Comparison of ENCODE assay signal across 1 cellular context in genomic region chr1:62621907-62622306, GRCh38.
TF ChIP-seq lines count a peak whose summit lies in the region.

No MANE protein-coding gene starts in this region.

TF ChIP-seq in HepG2, 621 proteins besides CTCF, POLR2A, EP300 and RAD21 (continued from another document and continues in another):
- TF ChIP-seq RARG (CRISPR knock-in tag; IDR thresholded peaks at IDR 0.05; ENCODE audit: low read depth): 0 out of 2 replicates have a peak, but pooled peaks have one; percentile 49
- TF ChIP-seq, protein P1, sequence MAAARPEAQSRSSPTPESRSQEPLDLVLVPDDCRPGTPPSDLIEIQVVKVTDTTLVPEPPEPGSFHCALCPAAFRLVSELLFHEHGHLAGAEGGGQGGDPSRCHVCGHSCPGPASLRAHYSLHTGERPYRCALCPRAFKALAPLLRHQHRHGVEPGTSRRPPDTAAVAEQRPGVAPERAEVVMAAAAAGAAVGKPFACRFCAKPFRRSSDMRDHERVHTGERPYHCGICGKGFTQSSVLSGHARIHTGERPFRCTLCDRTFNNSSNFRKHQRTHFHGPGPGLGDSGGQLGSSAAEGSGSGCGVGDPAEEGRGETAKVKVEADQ (CRISPR knock-in tag; IDR thresholded peaks at IDR 0.05; ENCODE audit: borderline replicate concordance): peak; percentile 29; the same call in 1 of the 2 replicates
- TF ChIP-seq HOMEZ (CRISPR knock-in tag; IDR thresholded peaks at IDR 0.05; ENCODE audit: low read depth): peak; percentile 100
- no peak for TF ChIP-seq ESRRA (CRISPR knock-in tag; IDR thresholded peaks at IDR 0.05; ENCODE audit: low read depth)
- TF ChIP-seq RXRA (CRISPR knock-in tag; IDR thresholded peaks at IDR 0.05): no peak; the same call in 1 of the 2 replicates
- TF ChIP-seq PBX3 (CRISPR knock-in tag; IDR thresholded peaks at IDR 0.05; ENCODE audit: borderline replicate concordance): no peak
- TF ChIP-seq FOXO1 (CRISPR knock-in tag; IDR thresholded peaks at IDR 0.05): peak; percentile 98
- no peak for TF ChIP-seq ZFP62 (CRISPR knock-in tag; IDR thresholded peaks at IDR 0.05)
- peak; percentile 69 for TF ChIP-seq MNT (IDR thresholded peaks at IDR 0.05)
- TF ChIP-seq CSRNP2 (CRISPR knock-in tag; conservative IDR thresholded peaks at IDR 0.05; ENCODE audit: low read depth): 0 out of 2 replicates have a peak, but pooled peaks have one; percentile 30
- no peak for TF ChIP-seq ZNF550 (CRISPR knock-in tag; IDR thresholded peaks at IDR 0.05; ENCODE audit: borderline replicate concordance)
- TF ChIP-seq CHD2 (IDR thresholded peaks at IDR 0.05; ENCODE audit: low read depth, low read length): no peak
- no peak for TF ChIP-seq HNRNPH1 (optimal IDR thresholded peaks at IDR 0.05; ENCODE audit: low read depth, low read length)
- no peak for TF ChIP-seq AKAP8 (CRISPR knock-in tag; IDR thresholded peaks at IDR 0.05)
- TF ChIP-seq PCBP2 (optimal IDR thresholded peaks at IDR 0.05; ENCODE audit: low read depth, low read length, poor library complexity, severe bottlenecking): no peak
- TF ChIP-seq SRSF4 (IDR thresholded peaks at IDR 0.05; ENCODE audit: low read depth, low read length, poor library complexity, severe bottlenecking): no peak
- peak; percentile 92 for TF ChIP-seq ZNF205 (CRISPR knock-in tag; IDR thresholded peaks at IDR 0.05)
- peak; percentile 98 for TF ChIP-seq SAP130 (CRISPR knock-in tag; IDR thresholded peaks at IDR 0.05; ENCODE audit: low read depth)
- TF ChIP-seq ZNF777 (CRISPR knock-in tag; IDR thresholded peaks at IDR 0.05): no peak
- TF ChIP-seq HDAC6 (IDR thresholded peaks at IDR 0.05; ENCODE audit: low read depth, low read length): no peak
- no peak for TF ChIP-seq ZNF18 (CRISPR knock-in tag; IDR thresholded peaks at IDR 0.05; ENCODE audit: insufficient replicate concordance)
- TF ChIP-seq FOXP4 (CRISPR knock-in tag; IDR thresholded peaks at IDR 0.05): peak; percentile 95
- peak; percentile 70; the same call in 1 of the 2 replicates for TF ChIP-seq SIX4 (CRISPR knock-in tag; IDR thresholded peaks at IDR 0.05)
- TF ChIP-seq ZNF335 (CRISPR knock-in tag; IDR thresholded peaks at IDR 0.05): peak; percentile 91
- no peak for TF ChIP-seq DR1 (CRISPR knock-in tag; IDR thresholded peaks at IDR 0.05)
- no peak for TF ChIP-seq PRPF4 (IDR thresholded peaks at IDR 0.05; ENCODE audit: low read depth, low read length, poor library complexity, severe bottlenecking)
- no peak for TF ChIP-seq PAF1 (CRISPR knock-in tag; IDR thresholded peaks at IDR 0.05)
- TF ChIP-seq ZNF75D (CRISPR knock-in tag; IDR thresholded peaks at IDR 0.05; ENCODE audit: borderline replicate concordance): no peak
- peak; percentile 86 for TF ChIP-seq HMG20B (CRISPR knock-in tag; conservative IDR thresholded peaks at IDR 0.05)
- TF ChIP-seq SNAI1 (CRISPR knock-in tag; IDR thresholded peaks at IDR 0.05; ENCODE audit: borderline replicate concordance): no peak
- TF ChIP-seq ISL2 (CRISPR knock-in tag; IDR thresholded peaks at IDR 0.05): peak; percentile 80; the same call in 1 of the 2 replicates
- peak; percentile 99 for TF ChIP-seq ARID5B (CRISPR knock-in tag; IDR thresholded peaks at IDR 0.05)
- TF ChIP-seq, protein P2, sequence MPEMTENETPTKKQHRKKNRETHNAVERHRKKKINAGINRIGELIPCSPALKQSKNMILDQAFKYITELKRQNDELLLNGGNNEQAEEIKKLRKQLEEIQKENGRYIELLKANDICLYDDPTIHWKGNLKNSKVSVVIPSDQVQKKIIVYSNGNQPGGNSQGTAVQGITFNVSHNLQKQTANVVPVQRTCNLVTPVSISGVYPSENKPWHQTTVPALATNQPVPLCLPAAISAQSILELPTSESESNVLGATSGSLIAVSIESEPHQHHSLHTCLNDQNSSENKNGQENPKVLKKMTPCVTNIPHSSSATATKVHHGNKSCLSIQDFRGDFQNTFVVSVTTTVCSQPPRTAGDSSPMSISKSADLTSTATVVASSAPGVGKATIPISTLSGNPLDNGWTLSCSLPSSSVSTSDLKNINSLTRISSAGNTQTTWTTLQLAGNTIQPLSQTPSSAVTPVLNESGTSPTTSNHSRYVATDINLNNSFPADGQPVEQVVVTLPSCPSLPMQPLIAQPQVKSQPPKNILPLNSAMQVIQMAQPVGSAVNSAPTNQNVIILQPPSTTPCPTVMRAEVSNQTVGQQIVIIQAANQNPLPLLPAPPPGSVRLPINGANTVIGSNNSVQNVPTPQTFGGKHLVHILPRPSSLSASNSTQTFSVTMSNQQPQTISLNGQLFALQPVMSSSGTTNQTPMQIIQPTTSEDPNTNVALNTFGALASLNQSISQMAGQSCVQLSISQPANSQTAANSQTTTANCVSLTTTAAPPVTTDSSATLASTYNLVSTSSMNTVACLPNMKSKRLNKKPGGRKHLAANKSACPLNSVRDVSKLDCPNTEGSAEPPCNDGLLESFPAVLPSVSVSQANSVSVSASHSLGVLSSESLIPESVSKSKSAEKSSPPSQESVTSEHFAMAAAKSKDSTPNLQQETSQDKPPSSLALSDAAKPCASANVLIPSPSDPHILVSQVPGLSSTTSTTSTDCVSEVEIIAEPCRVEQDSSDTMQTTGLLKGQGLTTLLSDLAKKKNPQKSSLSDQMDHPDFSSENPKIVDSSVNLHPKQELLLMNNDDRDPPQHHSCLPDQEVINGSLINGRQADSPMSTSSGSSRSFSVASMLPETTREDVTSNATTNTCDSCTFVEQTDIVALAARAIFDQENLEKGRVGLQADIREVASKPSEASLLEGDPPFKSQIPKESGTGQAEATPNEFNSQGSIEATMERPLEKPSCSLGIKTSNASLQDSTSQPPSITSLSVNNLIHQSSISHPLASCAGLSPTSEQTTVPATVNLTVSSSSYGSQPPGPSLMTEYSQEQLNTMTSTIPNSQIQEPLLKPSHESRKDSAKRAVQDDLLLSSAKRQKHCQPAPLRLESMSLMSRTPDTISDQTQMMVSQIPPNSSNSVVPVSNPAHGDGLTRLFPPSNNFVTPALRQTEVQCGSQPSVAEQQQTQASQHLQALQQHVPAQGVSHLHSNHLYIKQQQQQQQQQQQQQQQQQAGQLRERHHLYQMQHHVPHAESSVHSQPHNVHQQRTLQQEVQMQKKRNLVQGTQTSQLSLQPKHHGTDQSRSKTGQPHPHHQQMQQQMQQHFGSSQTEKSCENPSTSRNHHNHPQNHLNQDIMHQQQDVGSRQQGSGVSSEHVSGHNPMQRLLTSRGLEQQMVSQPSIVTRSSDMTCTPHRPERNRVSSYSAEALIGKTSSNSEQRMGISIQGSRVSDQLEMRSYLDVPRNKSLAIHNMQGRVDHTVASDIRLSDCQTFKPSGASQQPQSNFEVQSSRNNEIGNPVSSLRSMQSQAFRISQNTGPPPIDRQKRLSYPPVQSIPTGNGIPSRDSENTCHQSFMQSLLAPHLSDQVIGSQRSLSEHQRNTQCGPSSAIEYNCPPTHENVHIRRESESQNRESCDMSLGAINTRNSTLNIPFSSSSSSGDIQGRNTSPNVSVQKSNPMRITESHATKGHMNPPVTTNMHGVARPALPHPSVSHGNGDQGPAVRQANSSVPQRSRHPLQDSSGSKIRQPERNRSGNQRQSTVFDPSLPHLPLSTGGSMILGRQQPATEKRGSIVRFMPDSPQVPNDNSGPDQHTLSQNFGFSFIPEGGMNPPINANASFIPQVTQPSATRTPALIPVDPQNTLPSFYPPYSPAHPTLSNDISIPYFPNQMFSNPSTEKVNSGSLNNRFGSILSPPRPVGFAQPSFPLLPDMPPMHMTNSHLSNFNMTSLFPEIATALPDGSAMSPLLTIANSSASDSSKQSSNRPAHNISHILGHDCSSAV (CRISPR knock-in tag; IDR thresholded peaks at IDR 0.05; ENCODE audit: borderline replicate concordance): no peak
- no peak for TF ChIP-seq ATRX (CRISPR knock-in tag; IDR thresholded peaks at IDR 0.05; ENCODE audit: borderline replicate concordance)
